Comparison of ENCODE assay signal across 8 cellular contexts in the genomic region with DNA sequence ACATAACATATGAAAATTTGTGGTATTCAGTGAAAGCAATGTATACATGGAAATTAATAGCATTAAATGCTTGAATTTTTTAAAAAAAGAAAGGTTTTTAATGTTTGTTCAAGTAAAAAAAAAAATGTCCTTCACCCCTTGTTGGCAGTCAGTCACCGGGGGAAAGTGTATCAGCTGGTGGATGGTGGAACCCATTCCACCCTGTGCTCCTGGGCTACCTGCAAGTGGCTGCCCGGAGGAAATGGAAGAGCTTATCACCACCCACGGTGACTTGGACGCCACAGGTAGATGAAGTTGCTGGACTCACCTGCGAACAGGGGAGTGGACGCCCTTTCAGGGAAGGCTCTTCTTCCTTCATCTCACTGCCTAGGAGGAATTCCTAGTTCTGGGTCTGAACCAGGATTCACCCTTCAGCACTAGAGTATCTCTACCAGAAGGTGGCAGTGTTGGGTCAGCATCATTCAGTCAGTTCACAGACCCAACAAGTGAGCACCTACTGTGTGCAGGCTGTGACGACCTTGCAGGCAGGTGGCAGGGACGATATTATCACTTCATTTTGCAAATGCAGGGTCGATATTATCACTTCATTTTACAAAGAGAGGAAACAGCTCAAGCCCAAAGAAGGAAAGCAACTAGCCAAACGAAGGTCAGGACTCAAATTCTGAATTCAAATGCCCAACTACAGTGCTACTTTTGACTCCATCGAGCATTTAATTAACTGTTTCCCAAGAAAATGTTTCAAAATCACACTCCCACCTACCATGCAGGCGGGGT. TPM values are rescaled to one million over a fixed set of nuclear protein-coding genes. Genes with fewer than 3 reads are reported as not detected.
DNase-seq lines count a peak whose midpoint lies in the region; ATAC-seq and TF ChIP-seq lines count a peak whose summit lies in the region.

No MANE protein-coding gene starts in this region.

- H3K27ac Mint-ChIP-seq in stimulated activated memory B cell treated with anti-CD40 and anti-IgM and Interleukin-4, amounts not matched to agents 10 μg/mL and 1 μg/mL and 100 μg/mL, for 72 hours = no peak overlapping the region

- H3K4me1 ChIP-seq in DOHH2 (ENCODE audit: control insufficient read depth, low read length) = peaks cover 10% of the 10 kb centered on the region
- peaks cover 0 to 7% of the 10 kb centered on the region in 2 donors for H3K4me1 ChIP-seq in breast epithelium

- peaks cover 9% of the 10 kb centered on the region for H3K4me1 Mint-ChIP-seq in stimulated activated memory B cell treated with anti-CD40 and anti-IgM and Interleukin-4, amounts not matched to agents 10 μg/mL and 1 μg/mL and 100 μg/mL, for 72 hours

- peaks cover 3% of the 10 kb centered on the region for H3K9me3 Mint-ChIP-seq in stimulated activated memory B cell treated with anti-CD40 and anti-IgM and Interleukin-4, amounts not matched to agents 10 μg/mL and 1 μg/mL and 100 μg/mL, for 72 hours

- H3K4me3 ChIP-seq in DOHH2 (ENCODE audit: low read length) = no peak overlapping the region
- no peak overlapping the region for H3K4me3 ChIP-seq in breast epithelium

- no peak overlapping the region for H3K4me2 ChIP-seq in DOHH2 (ENCODE audit: low read length)

- H3K4me3 Mint-ChIP-seq in stimulated activated memory B cell treated with anti-CD40 and anti-IgM and Interleukin-4, amounts not matched to agents 10 μg/mL and 1 μg/mL and 100 μg/mL, for 72 hours = no peak overlapping the region

- no peaks in the 10 kb centered on the region for H3K36me3 Mint-ChIP-seq in stimulated activated memory B cell treated with anti-CD40 and anti-IgM and Interleukin-4, amounts not matched to agents 10 μg/mL and 1 μg/mL and 100 μg/mL, for 72 hours

- no peaks in the 10 kb centered on the region for H3K79me2 ChIP-seq in DOHH2 (ENCODE audit: control insufficient read depth, low read length)

- no peak for ATAC-seq in stimulated activated memory B cell treated with anti-CD40 and anti-IgM and Interleukin-4, amounts not matched to agents 10 μg/mL and 1 μg/mL and 100 μg/mL, for 72 hours
- no peak for ATAC-seq in HG03378 (IDR thresholded peaks at IDR 0.05; ENCODE audit: unreplicated experiment)

- H4K20me1 ChIP-seq in DOHH2 (ENCODE audit: control insufficient read depth, insufficient read depth, low read depth, low read length) = no peaks in the 10 kb centered on the region

- peaks cover 10% of the 10 kb centered on the region; the same call in 1 of the 2 replicates for H3K27me3 ChIP-seq in DOHH2 (ENCODE audit: control insufficient read depth, low read length)
- no peaks in the 10 kb centered on the region for H3K27me3 ChIP-seq in breast epithelium

- no peak for TF ChIP-seq POLR2A in breast epithelium (IDR thresholded peaks at IDR 0.05)

- peak; percentile 88 for TF ChIP-seq CTCF in DOHH2 (IDR thresholded peaks at IDR 0.05; ENCODE audit: low read depth, low read length, poor library complexity, severe bottlenecking)
- peak; percentile 36 to 87 (median 85) for TF ChIP-seq CTCF in breast epithelium (IDR thresholded peaks at IDR 0.05)

- peaks cover 41% of the 10 kb centered on the region for H3K27me3 Mint-ChIP-seq in stimulated activated memory B cell treated with anti-CD40 and anti-IgM and Interleukin-4, amounts not matched to agents 10 μg/mL and 1 μg/mL and 100 μg/mL, for 72 hours

- H3K9me3 ChIP-seq in DOHH2 (ENCODE audit: control insufficient read depth, insufficient read depth, low read length) (no peaks in the 10 kb centered on the region), breast epithelium (no peaks in the 10 kb centered on the region)

- intact Hi-C loops in breast epithelium (cut with DNase I; ENCODE audit: low total_unique reads) = loop anchor here (5.0 kb wide), 1 partner anchor 137 kb away; no protein-coding TSS in a partner anchor

- no peaks in the 10 kb centered on the region for H3K9me2 ChIP-seq in DOHH2 (replicated peaks; ENCODE audit: control insufficient read depth, low read length)

- H3F3A ChIP-seq in DOHH2 (ENCODE audit: control insufficient read depth, insufficient read depth) = no peaks in the 10 kb centered on the region

- H3K36me3 ChIP-seq in DOHH2 (ENCODE audit: control insufficient read depth, low read length) (no peaks in the 10 kb centered on the region), breast epithelium (no peaks in the 10 kb centered on the region)

- H3K27ac ChIP-seq in DOHH2 (ENCODE audit: low read depth, low read length) (no peak overlapping the region), breast epithelium (no peak overlapping the region)

- DNase-seq in HUDEP-2 (lab: John Stamatoyannopoulos, UW; ENCODE audit: unreplicated experiment in 76 of 76) (peak in 43 of 76 experiments; percentile 2 to 64 (median 22)), RPMI7951 (ENCODE audit: low read depth) (peak; percentile 64), breast epithelium (ENCODE audit: low spot score in 2 of 2) (peak in 1 of 2 donors; percentile 24), islet precursor cell (peak; percentile 82)
- peak; percentile 19 to 26 for DNase-seq in stimulated activated CD4-positive, alpha-beta T cell treated with anti-CD3 and anti-CD28 coated beads, Interleukin-2, amount 100 ng/mL, for 48 hours

RNA-seq across cellular contexts. Expression of a gene that starts 35.8 kb away (rescaled TPM):
- not detected in 2 replicates for total RNA-seq in RPMI7951 (2014; rRNA removed; shearing (Covaris generic))
- total RNA-seq in breast epithelium = not detected
